In genomic region chr9:96618209-96619108, GRCh38 we compare ENCODE assay signal across 1 cellular context.
TF ChIP-seq lines count a peak whose summit lies in the region.

No MANE protein-coding gene starts in this region.

TF ChIP-seq in HEK293, 187 proteins besides CTCF, POLR2A, EP300 and RAD21 (continued from another document and continues in another):
- TF ChIP-seq, protein P1, sequence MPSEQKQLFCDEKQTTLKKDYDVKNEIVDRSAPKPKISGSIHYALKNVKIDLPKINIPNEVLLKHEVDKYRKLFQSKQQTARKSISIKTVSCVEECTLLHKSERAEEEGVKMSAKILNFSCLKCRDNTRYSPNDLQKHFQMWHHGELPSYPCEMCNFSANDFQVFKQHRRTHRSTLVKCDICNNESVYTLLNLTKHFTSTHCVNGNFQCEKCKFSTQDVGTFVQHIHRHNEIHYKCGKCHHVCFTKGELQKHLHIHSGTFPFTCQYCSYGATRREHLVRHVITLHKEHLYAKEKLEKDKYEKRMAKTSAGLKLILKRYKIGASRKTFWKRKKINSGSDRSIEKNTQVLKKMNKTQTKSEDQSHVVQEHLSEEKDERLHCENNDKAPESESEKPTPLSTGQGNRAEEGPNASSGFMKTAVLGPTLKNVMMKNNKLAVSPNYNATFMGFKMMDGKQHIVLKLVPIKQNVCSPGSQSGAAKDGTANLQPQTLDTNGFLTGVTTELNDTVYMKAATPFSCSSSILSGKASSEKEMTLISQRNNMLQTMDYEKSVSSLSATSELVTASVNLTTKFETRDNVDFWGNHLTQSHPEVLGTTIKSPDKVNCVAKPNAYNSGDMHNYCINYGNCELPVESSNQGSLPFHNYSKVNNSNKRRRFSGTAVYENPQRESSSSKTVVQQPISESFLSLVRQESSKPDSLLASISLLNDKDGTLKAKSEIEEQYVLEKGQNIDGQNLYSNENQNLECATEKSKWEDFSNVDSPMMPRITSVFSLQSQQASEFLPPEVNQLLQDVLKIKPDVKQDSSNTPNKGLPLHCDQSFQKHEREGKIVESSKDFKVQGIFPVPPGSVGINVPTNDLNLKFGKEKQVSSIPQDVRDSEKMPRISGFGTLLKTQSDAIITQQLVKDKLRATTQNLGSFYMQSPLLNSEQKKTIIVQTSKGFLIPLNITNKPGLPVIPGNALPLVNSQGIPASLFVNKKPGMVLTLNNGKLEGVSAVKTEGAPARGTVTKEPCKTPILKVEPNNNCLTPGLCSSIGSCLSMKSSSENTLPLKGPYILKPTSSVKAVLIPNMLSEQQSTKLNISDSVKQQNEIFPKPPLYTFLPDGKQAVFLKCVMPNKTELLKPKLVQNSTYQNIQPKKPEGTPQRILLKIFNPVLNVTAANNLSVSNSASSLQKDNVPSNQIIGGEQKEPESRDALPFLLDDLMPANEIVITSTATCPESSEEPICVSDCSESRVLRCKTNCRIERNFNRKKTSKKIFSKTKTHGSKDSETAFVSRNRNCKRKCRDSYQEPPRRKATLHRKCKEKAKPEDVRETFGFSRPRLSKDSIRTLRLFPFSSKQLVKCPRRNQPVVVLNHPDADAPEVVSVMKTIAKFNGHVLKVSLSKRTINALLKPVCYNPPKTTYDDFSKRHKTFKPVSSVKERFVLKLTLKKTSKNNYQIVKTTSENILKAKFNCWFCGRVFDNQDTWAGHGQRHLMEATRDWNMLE (tag by site-specific recombination; conservative IDR thresholded peaks at IDR 0.05; ENCODE audit: low read depth): no peak
- TF ChIP-seq ZBTB26 (tag by site-specific recombination; optimal IDR thresholded peaks at IDR 0.05) (peak; percentile 87), ZNF777 (tag by site-specific recombination; IDR thresholded peaks at IDR 0.05; ENCODE audit: borderline replicate concordance) (no peak), PRDM1 (tag by site-specific recombination; IDR thresholded peaks at IDR 0.05) (no peak), ZNF146 (tag by site-specific recombination; IDR thresholded peaks at IDR 0.05) (no peak), ZBTB1 (tag by site-specific recombination; IDR thresholded peaks at IDR 0.05) (no peak), OSR2 (tag by site-specific recombination; IDR thresholded peaks at IDR 0.05) (peak; percentile 56), ZNF423 (tag by site-specific recombination; IDR thresholded peaks at IDR 0.05) (peak; percentile 68), ZNF426 (tag by site-specific recombination; IDR thresholded peaks at IDR 0.05) (no peak), ZNF544 (tag by site-specific recombination; IDR thresholded peaks at IDR 0.05) (no peak), ZNF248 (tag by site-specific recombination; IDR thresholded peaks at IDR 0.05) (no peak), SETDB1 (IDR thresholded peaks at IDR 0.05; ENCODE audit: insufficient read length, low read length) (no peak), ZIC2 (tag by site-specific recombination; IDR thresholded peaks at IDR 0.05) (peak; percentile 84), ZNF48 (tag by site-specific recombination; IDR thresholded peaks at IDR 0.05) (no peak), ZNF626 (tag by site-specific recombination; IDR thresholded peaks at IDR 0.05) (no peak), ZFHX2 (tag by site-specific recombination; conservative IDR thresholded peaks at IDR 0.05) (peak; percentile 22; the same call in 1 of the 2 replicates), ZNF214 (tag by site-specific recombination; IDR thresholded peaks at IDR 0.05; ENCODE audit: borderline replicate concordance) (no peak), ZNF23 (tag by site-specific recombination; IDR thresholded peaks at IDR 0.05; ENCODE audit: borderline replicate concordance) (no peak), GLI2 (tag by site-specific recombination; IDR thresholded peaks at IDR 0.05; ENCODE audit: borderline replicate concordance, low read depth) (no peak), ZNF514 (tag by site-specific recombination; IDR thresholded peaks at IDR 0.05) (no peak), BCL11A (tag by site-specific recombination; IDR thresholded peaks at IDR 0.05; ENCODE audit: low read depth) (0 out of 2 replicates have a peak, but pooled peaks have one; percentile 28), ZNF660 (tag by site-specific recombination; IDR thresholded peaks at IDR 0.05) (no peak), MYNN (tag by site-specific recombination; IDR thresholded peaks at IDR 0.05; ENCODE audit: borderline replicate concordance) (no peak), ZNF548 (tag by site-specific recombination; IDR thresholded peaks at IDR 0.05) (no peak), SCRT1 (tag by site-specific recombination; IDR thresholded peaks at IDR 0.05; ENCODE audit: borderline replicate concordance) (no peak), ZNF37A (tag by site-specific recombination; IDR thresholded peaks at IDR 0.05) (no peak), SP3 (tag by site-specific recombination; IDR thresholded peaks at IDR 0.05) (no peak), KLF1 (tag by site-specific recombination; IDR thresholded peaks at IDR 0.05) (no peak), ZNF473 (tag by site-specific recombination; IDR thresholded peaks at IDR 0.05) (no peak), ZNF26 (tag by site-specific recombination; IDR thresholded peaks at IDR 0.05) (no peak), ZNF341 (tag by site-specific recombination; IDR thresholded peaks at IDR 0.05; ENCODE audit: low read depth) (peak; percentile 39; the same call in 1 of the 2 replicates), TCF7L2 (IDR thresholded peaks at IDR 0.05; ENCODE audit: borderline replicate concordance, low read depth, low read length) (peak; percentile 14; the same call in 1 of the 2 replicates), ZNF223 (tag by site-specific recombination; IDR thresholded peaks at IDR 0.05) (no peak), ZBTB20 (tag by site-specific recombination; IDR thresholded peaks at IDR 0.05) (peak; percentile 84), GFI1B (tag by site-specific recombination; IDR thresholded peaks at IDR 0.05) (peak; percentile 98), ZNF629 (tag by site-specific recombination; IDR thresholded peaks at IDR 0.05) (peak; percentile 90), ZNF76 (tag by site-specific recombination; IDR thresholded peaks at IDR 0.05; ENCODE audit: borderline replicate concordance, low read depth) (peak; percentile 84), IKZF3 (tag by site-specific recombination; IDR thresholded peaks at IDR 0.05) (peak; percentile 33; the same call in 1 of the 2 replicates)
- TF ChIP-seq, protein P2, sequence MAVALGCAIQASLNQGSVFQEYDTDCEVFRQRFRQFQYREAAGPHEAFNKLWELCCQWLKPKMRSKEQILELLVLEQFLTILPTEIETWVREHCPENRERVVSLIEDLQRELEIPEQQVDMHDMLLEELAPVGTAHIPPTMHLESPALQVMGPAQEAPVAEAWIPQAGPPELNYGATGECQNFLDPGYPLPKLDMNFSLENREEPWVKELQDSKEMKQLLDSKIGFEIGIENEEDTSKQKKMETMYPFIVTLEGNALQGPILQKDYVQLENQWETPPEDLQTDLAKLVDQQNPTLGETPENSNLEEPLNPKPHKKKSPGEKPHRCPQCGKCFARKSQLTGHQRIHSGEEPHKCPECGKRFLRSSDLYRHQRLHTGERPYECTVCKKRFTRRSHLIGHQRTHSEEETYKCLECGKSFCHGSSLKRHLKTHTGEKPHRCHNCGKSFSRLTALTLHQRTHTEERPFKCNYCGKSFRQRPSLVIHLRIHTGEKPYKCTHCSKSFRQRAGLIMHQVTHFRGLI (tag by site-specific recombination; IDR thresholded peaks at IDR 0.05): no peak
- TF ChIP-seq, protein P3, sequence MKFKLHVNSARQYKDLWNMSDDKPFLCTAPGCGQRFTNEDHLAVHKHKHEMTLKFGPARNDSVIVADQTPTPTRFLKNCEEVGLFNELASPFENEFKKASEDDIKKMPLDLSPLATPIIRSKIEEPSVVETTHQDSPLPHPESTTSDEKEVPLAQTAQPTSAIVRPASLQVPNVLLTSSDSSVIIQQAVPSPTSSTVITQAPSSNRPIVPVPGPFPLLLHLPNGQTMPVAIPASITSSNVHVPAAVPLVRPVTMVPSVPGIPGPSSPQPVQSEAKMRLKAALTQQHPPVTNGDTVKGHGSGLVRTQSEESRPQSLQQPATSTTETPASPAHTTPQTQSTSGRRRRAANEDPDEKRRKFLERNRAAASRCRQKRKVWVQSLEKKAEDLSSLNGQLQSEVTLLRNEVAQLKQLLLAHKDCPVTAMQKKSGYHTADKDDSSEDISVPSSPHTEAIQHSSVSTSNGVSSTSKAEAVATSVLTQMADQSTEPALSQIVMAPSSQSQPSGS (tag by site-specific recombination; IDR thresholded peaks at IDR 0.05; ENCODE audit: low read depth): 0 out of 2 replicates have a peak, but pooled peaks have one; percentile 35
- TF ChIP-seq, protein P4, sequence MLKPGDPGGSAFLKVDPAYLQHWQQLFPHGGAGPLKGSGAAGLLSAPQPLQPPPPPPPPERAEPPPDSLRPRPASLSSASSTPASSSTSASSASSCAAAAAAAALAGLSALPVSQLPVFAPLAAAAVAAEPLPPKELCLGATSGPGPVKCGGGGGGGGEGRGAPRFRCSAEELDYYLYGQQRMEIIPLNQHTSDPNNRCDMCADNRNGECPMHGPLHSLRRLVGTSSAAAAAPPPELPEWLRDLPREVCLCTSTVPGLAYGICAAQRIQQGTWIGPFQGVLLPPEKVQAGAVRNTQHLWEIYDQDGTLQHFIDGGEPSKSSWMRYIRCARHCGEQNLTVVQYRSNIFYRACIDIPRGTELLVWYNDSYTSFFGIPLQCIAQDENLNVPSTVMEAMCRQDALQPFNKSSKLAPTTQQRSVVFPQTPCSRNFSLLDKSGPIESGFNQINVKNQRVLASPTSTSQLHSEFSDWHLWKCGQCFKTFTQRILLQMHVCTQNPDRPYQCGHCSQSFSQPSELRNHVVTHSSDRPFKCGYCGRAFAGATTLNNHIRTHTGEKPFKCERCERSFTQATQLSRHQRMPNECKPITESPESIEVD (tag by site-specific recombination; IDR thresholded peaks at IDR 0.05): no peak
- TF ChIP-seq, protein P5, sequence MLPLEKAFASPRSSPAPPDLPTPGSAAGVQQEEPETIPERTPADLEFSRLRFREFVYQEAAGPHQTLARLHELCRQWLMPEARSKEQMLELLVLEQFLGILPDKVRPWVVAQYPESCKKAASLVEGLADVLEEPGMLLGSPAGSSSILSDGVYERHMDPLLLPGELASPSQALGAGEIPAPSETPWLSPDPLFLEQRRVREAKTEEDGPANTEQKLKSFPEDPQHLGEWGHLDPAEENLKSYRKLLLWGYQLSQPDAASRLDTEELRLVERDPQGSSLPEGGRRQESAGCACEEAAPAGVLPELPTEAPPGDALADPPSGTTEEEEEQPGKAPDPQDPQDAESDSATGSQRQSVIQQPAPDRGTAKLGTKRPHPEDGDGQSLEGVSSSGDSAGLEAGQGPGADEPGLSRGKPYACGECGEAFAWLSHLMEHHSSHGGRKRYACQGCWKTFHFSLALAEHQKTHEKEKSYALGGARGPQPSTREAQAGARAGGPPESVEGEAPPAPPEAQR (tag by site-specific recombination; IDR thresholded peaks at IDR 0.05): no peak
- TF ChIP-seq, protein P6, sequence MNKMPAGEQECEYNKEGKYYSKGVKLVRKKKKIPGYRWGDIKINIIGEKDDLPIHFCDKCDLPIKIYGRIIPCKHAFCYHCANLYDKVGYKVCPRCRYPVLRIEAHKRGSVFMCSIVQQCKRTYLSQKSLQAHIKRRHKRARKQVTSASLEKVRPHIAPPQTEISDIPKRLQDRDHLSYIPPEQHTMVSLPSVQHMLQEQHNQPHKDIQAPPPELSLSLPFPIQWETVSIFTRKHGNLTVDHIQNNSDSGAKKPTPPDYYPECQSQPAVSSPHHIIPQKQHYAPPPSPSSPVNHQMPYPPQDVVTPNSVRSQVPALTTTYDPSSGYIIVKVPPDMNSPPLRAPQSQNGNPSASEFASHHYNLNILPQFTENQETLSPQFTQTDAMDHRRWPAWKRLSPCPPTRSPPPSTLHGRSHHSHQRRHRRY (tag by site-specific recombination; IDR thresholded peaks at IDR 0.05): no peak
- TF ChIP-seq, protein P7, sequence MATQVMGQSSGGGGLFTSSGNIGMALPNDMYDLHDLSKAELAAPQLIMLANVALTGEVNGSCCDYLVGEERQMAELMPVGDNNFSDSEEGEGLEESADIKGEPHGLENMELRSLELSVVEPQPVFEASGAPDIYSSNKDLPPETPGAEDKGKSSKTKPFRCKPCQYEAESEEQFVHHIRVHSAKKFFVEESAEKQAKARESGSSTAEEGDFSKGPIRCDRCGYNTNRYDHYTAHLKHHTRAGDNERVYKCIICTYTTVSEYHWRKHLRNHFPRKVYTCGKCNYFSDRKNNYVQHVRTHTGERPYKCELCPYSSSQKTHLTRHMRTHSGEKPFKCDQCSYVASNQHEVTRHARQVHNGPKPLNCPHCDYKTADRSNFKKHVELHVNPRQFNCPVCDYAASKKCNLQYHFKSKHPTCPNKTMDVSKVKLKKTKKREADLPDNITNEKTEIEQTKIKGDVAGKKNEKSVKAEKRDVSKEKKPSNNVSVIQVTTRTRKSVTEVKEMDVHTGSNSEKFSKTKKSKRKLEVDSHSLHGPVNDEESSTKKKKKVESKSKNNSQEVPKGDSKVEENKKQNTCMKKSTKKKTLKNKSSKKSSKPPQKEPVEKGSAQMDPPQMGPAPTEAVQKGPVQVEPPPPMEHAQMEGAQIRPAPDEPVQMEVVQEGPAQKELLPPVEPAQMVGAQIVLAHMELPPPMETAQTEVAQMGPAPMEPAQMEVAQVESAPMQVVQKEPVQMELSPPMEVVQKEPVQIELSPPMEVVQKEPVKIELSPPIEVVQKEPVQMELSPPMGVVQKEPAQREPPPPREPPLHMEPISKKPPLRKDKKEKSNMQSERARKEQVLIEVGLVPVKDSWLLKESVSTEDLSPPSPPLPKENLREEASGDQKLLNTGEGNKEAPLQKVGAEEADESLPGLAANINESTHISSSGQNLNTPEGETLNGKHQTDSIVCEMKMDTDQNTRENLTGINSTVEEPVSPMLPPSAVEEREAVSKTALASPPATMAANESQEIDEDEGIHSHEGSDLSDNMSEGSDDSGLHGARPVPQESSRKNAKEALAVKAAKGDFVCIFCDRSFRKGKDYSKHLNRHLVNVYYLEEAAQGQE (tag by site-specific recombination; IDR thresholded peaks at IDR 0.05): peak; percentile 73
